ENCODE assay signal across 10 cellular contexts in the genomic region with DNA sequence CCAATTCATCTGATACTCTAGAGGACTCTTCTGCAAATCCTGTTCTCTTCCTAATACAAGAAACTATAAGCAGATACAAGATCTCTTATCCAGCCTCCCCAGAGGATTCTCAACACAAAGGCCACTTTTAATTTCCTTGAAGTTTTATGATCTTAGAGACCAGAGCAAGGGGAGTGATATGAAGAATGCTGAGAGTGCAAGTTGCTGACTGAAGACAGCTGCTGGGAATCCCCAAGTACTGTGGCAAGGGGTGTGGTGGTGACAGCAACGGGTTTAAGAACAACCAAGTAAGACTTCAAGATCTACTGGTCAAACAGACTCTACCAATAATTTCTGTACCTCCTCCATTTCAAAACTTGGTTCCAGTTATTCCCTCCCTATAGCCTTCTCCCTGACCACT. TPM values are rescaled to one million over a fixed set of nuclear protein-coding genes. Genes with fewer than 3 reads are reported as not detected.
A peak's percentile ranks its signal among the peaks of the same experiment; 100 is the strongest.
DNase-seq lines count a peak whose midpoint lies in the region; ATAC-seq, FAIRE-seq and TF ChIP-seq lines count a peak whose summit lies in the region.
"Had no signal": no experiment of that assay in that cellular context is flagged by ENCODE, and none has a peak within 500 bp of the region (broad histone marks: within the 10 kb centered on the region; RNA-seq: fewer than 3 reads in every experiment).

No MANE protein-coding gene starts in this region.

- no peak for TF ChIP-seq EP300 in GM12878 (IDR thresholded peaks at IDR 0.05; ENCODE audit: borderline replicate concordance in 1 of 2, control insufficient read depth in 1 of 2, low read depth in 2 of 2, low read length in 2 of 2)
- TF ChIP-seq EP300 in esophagus muscularis mucosa (IDR thresholded peaks at IDR 0.05) = no peak

- TF ChIP-seq POLR2A in breast epithelium (IDR thresholded peaks at IDR 0.05) = no peak
- TF ChIP-seq POLR2A in GM12878 (IDR thresholded peaks at IDR 0.05; ENCODE audit: low read depth, low read length) = no peak
- no peak for TF ChIP-seq POLR2A in esophagus muscularis mucosa (IDR thresholded peaks at IDR 0.05; ENCODE audit: low read depth)

- POLR2A ChIA-PET in MCF 10A (lab: Yijun Ruan, JAX) (interaction anchor here (0.6 to 1.8 kb wide), 6 partner anchors 8 to 993 kb away, joined by 3 to 6 read pairs (median 4); no protein-coding TSS in a partner anchor), GM12878 (lab: Charles Lee) (interaction anchor here (1.0 to 2.0 kb wide), 3 partner anchors 19 to 139 kb away, joined by 3 to 6 read pairs (median 3); no protein-coding TSS in a partner anchor)

- WGBS in GM12878 (ENCODE audit: insufficient coverage, insufficient replicate concordance, low lambda C conversion rate, missing lambda C conversion rate) = 0% methylated on average over 1 of the region's 1 CpG
- 36% methylated on average over 1 of the region's 1 CpG for WGBS in esophagus muscularis mucosa

- peak overlapping the region; percentile 13; the same call in 1 of the 2 replicates for H3K4me2 ChIP-seq in GM12878 (ENCODE audit: control insufficient read depth, insufficient read depth)
- H3K4me2 ChIP-seq: BLaER1 had no signal

- no peak overlapping the region for H3K27ac ChIP-seq in breast epithelium
- H3K27ac ChIP-seq in GM12878 (ENCODE audit: control insufficient read depth, insufficient read depth) = no peak overlapping the region
- no peak overlapping the region for H3K27ac ChIP-seq in esophagus muscularis mucosa (replicated peaks in 1 of 4)
- H3K27ac ChIP-seq: BLaER1, skin epidermis had no signal

- peak; percentile 64 for ATAC-seq in HG03558 (IDR thresholded peaks at IDR 0.05; ENCODE audit: extremely low read depth, unreplicated experiment)
- peak; percentile 89 for ATAC-seq in GM12878
- no peak for ATAC-seq in Right ventricle myocardium superior (ENCODE audit: poor library complexity)

- BruUV-seq in MCF 10A (replicated peaks; lab: Mats Ljungman, UMichigan) = no TSS peak
- no TSS peak for BruUV-seq in GM12878 (replicated peaks; lab: Mats Ljungman, UMichigan)

- CTCF ChIA-PET in MCF 10A (lab: Yijun Ruan, JAX) = interaction anchor here (0.6 to 1.1 kb wide), 4 partner anchors 13 to 98 kb away, joined by 3 to 5 read pairs (median 4); no protein-coding TSS in a partner anchor
- CTCF ChIA-PET in GM12878 (lab: Yijun Ruan, JAX) = interaction anchor here (0.8 to 3.2 kb wide), 8 partner anchors 14 to 153 kb away, joined by 3 to 13 read pairs (median 4); no protein-coding TSS in a partner anchor

- H3K4me3 Mint-ChIP-seq in MCF 10A (ENCODE audit: unreplicated experiment) = no peak overlapping the region
- peak overlapping the region; percentile 0 for H3K4me3 Mint-ChIP-seq in type B pancreatic cell

- SMC1A ChIA-PET in GM12878 (lab: Charles Lee; ENCODE audit: uncharacterized antibody, unreplicated experiment) = interaction anchor here (1.1 to 3.0 kb wide), 10 partner anchors 11 to 146 kb away, joined by 3 to 10 read pairs (median 6); no protein-coding TSS in a partner anchor

- no peaks in the 10 kb centered on the region for H4K20me1 ChIP-seq in GM12878 (ENCODE audit: control insufficient read depth, insufficient read depth)

- peaks cover 0 to 42% of the 10 kb centered on the region in 2 donors for H3K27me3 ChIP-seq in breast epithelium
- H3K27me3 ChIP-seq in GM12878 (replicated peaks in 1 of 2; ENCODE audit: control insufficient read depth in 2 of 2, insufficient read depth in 2 of 2, low read length in 1 of 2) = no peaks in the 10 kb centered on the region
- no peaks in the 10 kb centered on the region for H3K27me3 ChIP-seq in esophagus muscularis mucosa

- H3K9ac ChIP-seq in GM12878 (ENCODE audit: control insufficient read depth, insufficient read depth, low read length) = no peak overlapping the region
- H3K9ac ChIP-seq: BLaER1 had no signal

- H3K4me1 ChIP-seq in breast epithelium = no peaks in the 10 kb centered on the region
- H3K4me1 ChIP-seq in GM12878 (ENCODE audit: control insufficient read depth, insufficient read depth, low read length) = no peaks in the 10 kb centered on the region
- H3K4me1 ChIP-seq in esophagus muscularis mucosa = peaks cover 0 to 3% (median under 1%) of the 10 kb centered on the region in 4 donors

- H3K36me3 Mint-ChIP-seq in MCF 10A (ENCODE audit: insufficient read depth, unreplicated experiment) = no peaks in the 10 kb centered on the region
- H3K36me3 Mint-ChIP-seq in type B pancreatic cell = peaks cover 11% of the 10 kb centered on the region

- TF ChIP-seq RAD21 in GM12878 (IDR thresholded peaks at IDR 0.05; ENCODE audit: insufficient read depth, low read depth, low read length) = no peak

- H3K27ac Mint-ChIP-seq in MCF 10A (ENCODE audit: low read depth, unreplicated experiment) (no peak overlapping the region), type B pancreatic cell (peak overlapping the region; percentile 38)

- FAIRE-seq in GM12878 (lab: Jason Lieb, UNC) = no peak

- H3K4me3 ChIP-seq in breast epithelium (no peak overlapping the region), GM12878 (no peak overlapping the region), esophagus muscularis mucosa (no peak overlapping the region)
- H3K4me3 ChIP-seq: BLaER1, skin epidermis had no signal

- no peaks in the 10 kb centered on the region for H3K9me3 Mint-ChIP-seq in MCF 10A (ENCODE audit: unreplicated experiment)
- no peaks in the 10 kb centered on the region for H3K9me3 Mint-ChIP-seq in type B pancreatic cell

- peaks cover 14% of the 10 kb centered on the region for H3K4me1 Mint-ChIP-seq in MCF 10A (ENCODE audit: insufficient read depth, unreplicated experiment)
- H3K4me1 Mint-ChIP-seq in type B pancreatic cell (ENCODE audit: unreplicated experiment) = peaks cover 39% of the 10 kb centered on the region

- no peak for TF ChIP-seq CTCF in MCF 10A (IDR thresholded peaks at IDR 0.05; ENCODE audit: unreplicated experiment)
- no peak for TF ChIP-seq CTCF in breast epithelium (IDR thresholded peaks at IDR 0.05)
- TF ChIP-seq CTCF in GM12878 (IDR thresholded peaks at IDR 0.05 in 2 of 3, conservative IDR thresholded peaks at IDR 0.05 in 1 of 3; ENCODE audit: control insufficient read depth in 2 of 3, extremely low read depth in 1 of 3, insufficient read depth in 1 of 3, low read depth in 3 of 3, low read length in 3 of 3) = no peak
- no peak for TF ChIP-seq CTCF in type B pancreatic cell (conservative IDR thresholded peaks at IDR 0.05)
- TF ChIP-seq CTCF in esophagus muscularis mucosa (IDR thresholded peaks at IDR 0.05) = no peak

- peaks cover 67% of the 10 kb centered on the region for H3K27me3 Mint-ChIP-seq in MCF 10A (ENCODE audit: insufficient read depth, unreplicated experiment)
- H3K27me3 Mint-ChIP-seq in type B pancreatic cell = no peaks in the 10 kb centered on the region

- DNase-seq in MCF 10A (ENCODE audit: unreplicated experiment) = peak; percentile 7
- DNase-seq in breast epithelium (ENCODE audit: low spot score in 2 of 2) = no peak
- DNase-seq in GM12878 (ENCODE audit: low read depth, low spot score) = no peak
- no peak for DNase-seq in type B pancreatic cell (ENCODE audit: extremely low spot score, unreplicated experiment)
- no peak for DNase-seq in esophagus muscularis mucosa (ENCODE audit: extremely low spot score)
- no peak for DNase-seq in cerebellum (ENCODE audit: low spot score)
- DNase-seq in Right ventricle myocardium superior = no peak

- no peak overlapping the region for H2AFZ ChIP-seq in GM12878 (ENCODE audit: control insufficient read depth, low read depth, low read length)

- RAD21 ChIA-PET in GM12878 (lab: Charles Lee; ENCODE audit: unreplicated experiment) = interaction anchor here (0.6 to 2.4 kb wide), 5 partner anchors 31 to 139 kb away, joined by 3 to 8 read pairs (median 3); no protein-coding TSS in a partner anchor

- H3K36me3 ChIP-seq in breast epithelium = no peaks in the 10 kb centered on the region
- no peaks in the 10 kb centered on the region for H3K36me3 ChIP-seq in GM12878 (ENCODE audit: control insufficient read depth in 2 of 2, insufficient read depth in 2 of 2, low read length in 1 of 2)
- no peaks in the 10 kb centered on the region for H3K36me3 ChIP-seq in esophagus muscularis mucosa
- H3K36me3 ChIP-seq: BLaER1 had no signal

- in situ Hi-C loops in GM12878 (cut with MboI) = no loop called here

- H3K79me2 ChIP-seq in GM12878 (ENCODE audit: control insufficient read depth, insufficient read depth, low read length) = peaks cover 57% of the 10 kb centered on the region

- no peaks in the 10 kb centered on the region for H3K9me3 ChIP-seq in breast epithelium
- no peaks in the 10 kb centered on the region for H3K9me3 ChIP-seq in GM12878 (replicated peaks; ENCODE audit: control insufficient read depth, insufficient read depth, low read length)
- H3K9me3 ChIP-seq in esophagus muscularis mucosa = no peaks in the 10 kb centered on the region
- H3K9me3 ChIP-seq: BLaER1 had no signal

- intact Hi-C loops in MCF 10A (cut with micrococcal nuclease) = no loop called here
- intact Hi-C loops in breast epithelium (cut with DNase I; ENCODE audit: low total_unique reads) = no loop called here
- intact Hi-C loops in GM12878 (cut with micrococcal nuclease; ENCODE audit: unreplicated experiment) = no loop called here
- intact Hi-C loops in esophagus muscularis mucosa (cut with DNase I) = no loop called here
- intact Hi-C loops in Right ventricle myocardium superior (cut with DNase I) = no loop called here

RNA-seq across cellular contexts. Expression of a gene that starts 7.0 kb away (rescaled TPM):
- 20.8 and 27.0 TPM in 2 replicates for total RNA-seq in MCF 10A (2022)
- total RNA-seq in breast epithelium = 1 to 10 TPM; 4.3 to 8.2 (median 6.6) TPM
- 17.3 and 18.3 TPM in 2 replicates for total RNA-seq in GM12878 (2013; cell fraction: nucleolus; rRNA removed)
- 11.1 and 13.0 TPM in 2 replicates for total RNA-seq in GM12878 (2014; rRNA removed)
- 10.1 and 10.3 TPM in 2 replicates for total RNA-seq in GM12878 (2014; rRNA removed; fragmentation: Illumina TruSeq; extraction: Trizol)
- total RNA-seq in GM12878 (2021) = 10.1 and 11.3 TPM in 2 replicates
- 5.2 TPM for polyA plus RNA-seq in GM12878 (2011; ENCODE audit: low read depth)
- polyA plus RNA-seq in GM12878 (2011; rRNA removed) = 7.5 and 10.0 TPM in 2 replicates
- polyA plus RNA-seq in GM12878 (2011; cell fraction: cytosol; rRNA removed) = 3.4 and 3.6 TPM in 2 replicates
- polyA plus RNA-seq in GM12878 (2011; cell fraction: nucleus; rRNA removed) = 8.2 and 8.4 TPM in 2 replicates
- 7.7 and 8.3 TPM in 2 replicates for polyA plus RNA-seq in GM12878 (2012)
- 11.7 and 15.2 TPM in 2 replicates for polyA plus RNA-seq in GM12878 (2014; fragmentation: Illumina TruSeq; extraction: Trizol)
- polyA plus RNA-seq in GM12878 (2014; fragmentation: Nextera tagmentation; extraction: Ambion mirVana) = 1 to 10 TPM; 4.9 to 6.4 TPM
- polyA plus RNA-seq in GM12878 (2014; rRNA removed) = 5.4 and 5.5 TPM in 2 replicates
- 10 to 100 TPM; 20.8 to 25.6 TPM for polyA plus RNA-seq in GM12878 (2016; fragmentation: Nextera tagmentation; extraction: Ambion mirVana)
- polyA minus RNA-seq in GM12878 (2011; rRNA and poly(A)+ RNA removed) = 4.9 and 7.8 TPM in 2 replicates
- 1.1 and 1.7 TPM in 2 replicates for polyA minus RNA-seq in GM12878 (2011; cell fraction: cytosol; rRNA and poly(A)+ RNA removed)
- 12.1 and 16.3 TPM in 2 replicates for polyA minus RNA-seq in GM12878 (2011; cell fraction: nucleus; rRNA and poly(A)+ RNA removed)
- 19.1 and 19.3 TPM in 2 replicates for total RNA-seq in type B pancreatic cell (ENCODE audit: low replicate concordance)
- 1 to 10 TPM; 1.7 to 2.5 (median 1.9) TPM for total RNA-seq in esophagus muscularis mucosa
- total RNA-seq in cerebellum = 5.7 TPM
- 0.62 TPM for total RNA-seq in Right ventricle myocardium superior

RNA-seq across cellular contexts. Expression of a gene that starts 47.8 kb away (rescaled TPM):
- total RNA-seq in MCF 10A (2022) (not detected in 2 replicates), breast epithelium (under 1 TPM in 2 of 3 donors, not detected in 1; 0.15 to 0.32 TPM), GM12878 (2014; rRNA removed) (0.11 and 0.23 TPM in 2 replicates), GM12878 (2014; rRNA removed; fragmentation: Illumina TruSeq; extraction: Trizol) (0.09 and 0.23 TPM in 2 replicates), GM12878 (2021) (0.19 and 0.21 TPM in 2 replicates), type B pancreatic cell (ENCODE audit: low replicate concordance) (0.39 and 0.45 TPM in 2 replicates), esophagus muscularis mucosa (under 1 TPM in 3 of 4 donors, not detected in 1; 0.06 to 0.17 (median 0.06) TPM), cerebellum (0.82 TPM), Right ventricle myocardium superior (0.35 TPM)
- 0.15 TPM in 1 of 2 replicates, not detected in the other for total RNA-seq in GM12878 (2013; cell fraction: nucleolus; rRNA removed)
- 0.38 TPM for polyA plus RNA-seq in GM12878 (2011; ENCODE audit: low read depth)
- polyA plus RNA-seq in GM12878 (2011; rRNA removed) (0.05 TPM in 1 of 2 replicates, not detected in the other), GM12878 (2014; fragmentation: Illumina TruSeq; extraction: Trizol) (0.25 and 0.26 TPM in 2 replicates), GM12878 (2014; fragmentation: Nextera tagmentation; extraction: Ambion mirVana) (under 1 TPM; 0.05 to 0.07 TPM), GM12878 (2014; rRNA removed) (0.05 and 0.13 TPM in 2 replicates), GM12878 (2016; fragmentation: Nextera tagmentation; extraction: Ambion mirVana) (1 to 10 TPM in 1 of 2 experiments, under 1 TPM in 1; 0.24 to 1.2 TPM)
- 0.08 and 0.09 TPM in 2 replicates for polyA plus RNA-seq in GM12878 (2011; cell fraction: cytosol; rRNA removed)
- polyA plus RNA-seq in GM12878 (2011; cell fraction: nucleus; rRNA removed) = 0.06 and 0.12 TPM in 2 replicates
- 0.27 and 0.44 TPM in 2 replicates for polyA plus RNA-seq in GM12878 (2012)
- polyA minus RNA-seq in GM12878 (2011; rRNA and poly(A)+ RNA removed) = 0.05 and 0.07 TPM in 2 replicates
- polyA minus RNA-seq in GM12878 (2011; cell fraction: cytosol; rRNA and poly(A)+ RNA removed) = not detected in 2 replicates
- polyA minus RNA-seq in GM12878 (2011; cell fraction: nucleus; rRNA and poly(A)+ RNA removed) = not detected in 2 replicates
